ENCODE assay signal across 1 cellular context in the genomic region with DNA sequence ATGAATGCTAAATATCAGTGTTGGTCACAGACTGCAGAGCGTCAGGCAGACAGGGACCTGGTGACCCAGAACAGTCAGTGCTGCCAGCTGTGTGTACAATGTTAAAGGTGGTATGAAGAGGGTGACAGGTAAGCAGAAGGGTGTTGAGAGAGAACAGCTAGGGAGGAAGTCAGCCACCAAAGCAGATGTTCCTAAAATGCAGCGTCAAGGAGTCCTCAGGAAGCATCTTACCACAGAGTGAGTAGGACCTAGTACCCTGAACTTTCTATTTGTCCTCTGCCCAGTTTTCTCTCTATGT.
TF ChIP-seq lines count a peak whose summit lies in the region.

No MANE protein-coding gene starts in this region.

TF ChIP-seq in endothelial cell of umbilical vein, 7 proteins besides CTCF, POLR2A, EP300 and RAD21:
- TF ChIP-seq EZH2 (IDR thresholded peaks at IDR 0.05; ENCODE audit: borderline replicate concordance, low read depth, low read length, severe bottlenecking) (no peak), MYC (IDR thresholded peaks at IDR 0.05; ENCODE audit: low read depth, low read length) (no peak), POLR2AphosphoS5 (IDR thresholded peaks at IDR 0.05; ENCODE audit: insufficient read depth, low read depth, low read length) (no peak), FOS (IDR thresholded peaks at IDR 0.05; ENCODE audit: borderline replicate concordance, insufficient read depth, low read length) (no peak), JUN (IDR thresholded peaks at IDR 0.05; ENCODE audit: borderline replicate concordance, insufficient read depth, insufficient read length, low read depth) (no peak), GATA2 (IDR thresholded peaks at IDR 0.05; ENCODE audit: insufficient read depth, insufficient read length, low read depth, low read length) (no peak)
- TF ChIP-seq, protein P1, sequence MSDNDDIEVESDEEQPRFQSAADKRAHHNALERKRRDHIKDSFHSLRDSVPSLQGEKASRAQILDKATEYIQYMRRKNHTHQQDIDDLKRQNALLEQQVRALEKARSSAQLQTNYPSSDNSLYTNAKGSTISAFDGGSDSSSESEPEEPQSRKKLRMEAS (IDR thresholded peaks at IDR 0.05; ENCODE audit: insufficient read depth, insufficient read length) = no peak
